ENCODE assay signal across 1 cellular context in genomic region chr1:26279598-26280332, GRCh38.
TF ChIP-seq lines count a peak whose summit lies in the region.

TSS of gene SH3BGRL3 (plus strand) at chr1:26280086. CDS start at chr1:26280156, 70 bp downstream.

TF ChIP-seq in HepG2, 621 proteins besides CTCF, POLR2A, EP300 and RAD21 (continued from another document and continues in another):
- TF ChIP-seq GRHL1 (CRISPR knock-in tag; conservative IDR thresholded peaks at IDR 0.05), result no peak
- TF ChIP-seq, protein P1, sequence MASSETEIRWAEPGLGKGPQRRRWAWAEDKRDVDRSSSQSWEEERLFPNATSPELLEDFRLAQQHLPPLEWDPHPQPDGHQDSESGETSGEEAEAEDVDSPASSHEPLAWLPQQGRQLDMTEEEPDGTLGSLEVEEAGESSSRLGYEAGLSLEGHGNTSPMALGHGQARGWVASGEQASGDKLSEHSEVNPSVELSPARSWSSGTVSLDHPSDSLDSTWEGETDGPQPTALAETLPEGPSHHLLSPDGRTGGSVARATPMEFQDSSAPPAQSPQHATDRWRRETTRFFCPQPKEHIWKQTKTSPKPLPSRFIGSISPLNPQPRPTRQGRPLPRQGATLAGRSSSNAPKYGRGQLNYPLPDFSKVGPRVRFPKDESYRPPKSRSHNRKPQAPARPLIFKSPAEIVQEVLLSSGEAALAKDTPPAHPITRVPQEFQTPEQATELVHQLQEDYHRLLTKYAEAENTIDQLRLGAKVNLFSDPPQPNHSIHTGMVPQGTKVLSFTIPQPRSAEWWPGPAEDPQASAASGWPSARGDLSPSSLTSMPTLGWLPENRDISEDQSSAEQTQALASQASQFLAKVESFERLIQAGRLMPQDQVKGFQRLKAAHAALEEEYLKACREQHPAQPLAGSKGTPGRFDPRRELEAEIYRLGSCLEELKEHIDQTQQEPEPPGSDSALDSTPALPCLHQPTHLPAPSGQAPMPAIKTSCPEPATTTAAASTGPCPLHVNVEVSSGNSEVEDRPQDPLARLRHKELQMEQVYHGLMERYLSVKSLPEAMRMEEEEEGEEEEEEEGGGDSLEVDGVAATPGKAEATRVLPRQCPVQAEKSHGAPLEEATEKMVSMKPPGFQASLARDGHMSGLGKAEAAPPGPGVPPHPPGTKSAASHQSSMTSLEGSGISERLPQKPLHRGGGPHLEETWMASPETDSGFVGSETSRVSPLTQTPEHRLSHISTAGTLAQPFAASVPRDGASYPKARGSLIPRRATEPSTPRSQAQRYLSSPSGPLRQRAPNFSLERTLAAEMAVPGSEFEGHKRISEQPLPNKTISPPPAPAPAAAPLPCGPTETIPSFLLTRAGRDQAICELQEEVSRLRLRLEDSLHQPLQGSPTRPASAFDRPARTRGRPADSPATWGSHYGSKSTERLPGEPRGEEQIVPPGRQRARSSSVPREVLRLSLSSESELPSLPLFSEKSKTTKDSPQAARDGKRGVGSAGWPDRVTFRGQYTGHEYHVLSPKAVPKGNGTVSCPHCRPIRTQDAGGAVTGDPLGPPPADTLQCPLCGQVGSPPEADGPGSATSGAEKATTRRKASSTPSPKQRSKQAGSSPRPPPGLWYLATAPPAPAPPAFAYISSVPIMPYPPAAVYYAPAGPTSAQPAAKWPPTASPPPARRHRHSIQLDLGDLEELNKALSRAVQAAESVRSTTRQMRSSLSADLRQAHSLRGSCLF (CRISPR knock-in tag; IDR thresholded peaks at IDR 0.05; ENCODE audit: borderline replicate concordance), result no peak
- TF ChIP-seq, protein P2, sequence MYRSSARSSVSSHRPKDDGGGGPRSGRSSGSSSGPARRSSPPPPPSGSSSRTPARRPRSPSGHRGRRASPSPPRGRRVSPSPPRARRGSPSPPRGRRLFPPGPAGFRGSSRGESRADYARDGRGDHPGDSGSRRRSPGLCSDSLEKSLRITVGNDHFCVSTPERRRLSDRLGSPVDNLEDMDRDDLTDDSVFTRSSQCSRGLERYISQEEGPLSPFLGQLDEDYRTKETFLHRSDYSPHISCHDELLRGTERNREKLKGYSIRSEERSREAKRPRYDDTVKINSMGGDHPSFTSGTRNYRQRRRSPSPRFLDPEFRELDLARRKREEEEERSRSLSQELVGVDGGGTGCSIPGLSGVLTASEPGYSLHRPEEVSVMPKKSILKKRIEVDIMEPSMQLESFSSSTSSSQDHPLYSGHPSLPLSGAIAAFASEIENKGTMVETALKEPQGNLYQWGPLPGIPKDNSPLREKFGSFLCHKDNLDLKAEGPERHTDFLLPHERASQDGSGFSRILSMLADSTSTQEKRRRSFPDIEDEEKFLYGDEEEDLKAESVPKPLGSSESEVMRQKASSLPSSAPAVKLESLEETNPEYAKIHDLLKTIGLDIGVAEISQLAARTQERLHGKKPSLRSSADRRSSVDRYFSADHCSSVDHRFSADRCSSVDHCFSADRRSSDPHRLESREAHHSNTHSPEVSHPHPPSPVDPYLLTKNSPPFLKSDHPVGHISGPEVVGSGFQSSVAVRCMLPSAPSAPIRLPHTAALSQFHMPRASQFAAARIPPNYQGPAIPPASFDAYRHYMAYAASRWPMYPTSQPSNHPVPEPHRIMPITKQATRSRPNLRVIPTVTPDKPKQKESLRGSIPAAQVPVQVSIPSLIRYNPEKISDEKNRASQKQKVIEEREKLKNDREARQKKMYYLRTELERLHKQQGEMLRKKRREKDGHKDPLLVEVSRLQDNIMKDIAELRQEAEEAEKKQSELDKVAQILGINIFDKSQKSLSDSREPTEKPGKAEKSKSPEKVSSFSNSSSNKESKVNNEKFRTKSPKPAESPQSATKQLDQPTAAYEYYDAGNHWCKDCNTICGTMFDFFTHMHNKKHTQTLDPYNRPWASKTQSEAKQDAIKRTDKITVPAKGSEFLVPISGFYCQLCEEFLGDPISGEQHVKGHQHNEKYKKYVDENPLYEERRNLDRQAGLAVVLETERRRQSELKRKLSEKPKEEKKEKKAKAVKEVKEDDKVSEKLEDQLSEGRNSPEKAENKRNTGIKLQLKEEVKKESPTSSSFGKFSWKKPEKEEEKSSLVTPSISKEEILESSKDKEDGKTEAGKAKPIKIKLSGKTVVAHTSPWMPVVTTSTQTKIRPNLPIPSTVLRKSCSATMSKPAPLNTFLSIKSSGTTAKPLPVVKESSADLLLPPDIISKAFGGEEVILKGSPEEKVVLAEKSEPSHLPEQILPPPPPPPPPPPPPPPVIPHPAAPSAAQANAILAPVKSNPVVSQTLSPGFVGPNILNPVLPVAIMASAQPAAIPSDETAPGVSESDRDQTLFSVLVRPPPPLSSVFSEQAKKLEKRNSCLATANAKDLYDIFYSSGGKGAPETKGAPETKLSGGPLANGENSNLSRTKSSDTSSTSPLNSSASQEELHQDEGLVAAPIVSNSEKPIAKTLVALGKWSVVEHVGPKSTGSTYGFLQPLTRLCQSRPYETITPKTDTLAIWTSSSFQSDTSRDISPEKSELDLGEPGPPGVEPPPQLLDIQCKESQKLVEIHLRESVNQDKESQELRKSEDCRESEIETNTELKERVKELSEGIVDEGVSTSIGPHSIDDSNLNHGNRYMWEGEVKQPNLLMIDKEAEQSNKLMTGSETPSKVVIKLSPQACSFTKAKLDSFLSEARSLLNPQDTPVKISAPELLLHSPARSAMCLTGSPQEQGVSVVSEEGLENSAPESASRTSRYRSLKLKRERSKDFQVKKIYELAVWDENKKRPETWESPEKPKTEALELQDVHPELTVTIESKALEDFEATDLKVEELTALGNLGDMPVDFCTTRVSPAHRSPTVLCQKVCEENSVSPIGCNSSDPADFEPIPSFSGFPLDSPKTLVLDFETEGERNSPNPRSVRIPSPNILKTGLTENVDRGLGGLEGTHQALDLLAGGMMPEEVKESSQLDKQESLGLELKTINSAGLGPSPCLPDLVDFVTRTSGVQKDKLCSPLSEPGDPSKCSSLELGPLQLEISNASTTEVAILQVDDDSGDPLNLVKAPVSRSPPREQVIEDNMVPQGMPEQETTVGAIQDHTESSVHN (CRISPR knock-in tag; IDR thresholded peaks at IDR 0.05), result no peak
- TF ChIP-seq ZNF354B (CRISPR knock-in tag; IDR thresholded peaks at IDR 0.05), result no peak; the same call in 1 of the 2 replicates
- no peak for TF ChIP-seq AHR (CRISPR knock-in tag; IDR thresholded peaks at IDR 0.05)
- TF ChIP-seq HNF1A (IDR thresholded peaks at IDR 0.05; ENCODE audit: low read depth), result no peak
- TF ChIP-seq HNF1A (CRISPR knock-in tag; IDR thresholded peaks at IDR 0.05; ENCODE audit: borderline replicate concordance), result peak; percentile 72; the same call in 1 of the 2 replicates
- TF ChIP-seq HMG20B (CRISPR knock-in tag; conservative IDR thresholded peaks at IDR 0.05), result no peak
- peak; percentile 31 for TF ChIP-seq FOXO1 (CRISPR knock-in tag; IDR thresholded peaks at IDR 0.05)
- TF ChIP-seq ZNF432 (CRISPR knock-in tag; IDR thresholded peaks at IDR 0.05; ENCODE audit: borderline replicate concordance), result no peak
- TF ChIP-seq ZFP36L1 (CRISPR knock-in tag; IDR thresholded peaks at IDR 0.05), result no peak
- no peak for TF ChIP-seq ZSCAN25 (CRISPR knock-in tag; IDR thresholded peaks at IDR 0.05)
- no peak for TF ChIP-seq ESRRA (CRISPR knock-in tag; IDR thresholded peaks at IDR 0.05; ENCODE audit: low read depth)
- TF ChIP-seq ZNF274 (CRISPR knock-in tag; IDR thresholded peaks at IDR 0.05), result peak; percentile 28
- no peak for TF ChIP-seq ZNF225 (CRISPR knock-in tag; IDR thresholded peaks at IDR 0.05)
- TF ChIP-seq ZNF891 (CRISPR knock-in tag; IDR thresholded peaks at IDR 0.05), result no peak; the same call in 1 of the 2 replicates
- TF ChIP-seq TMF1 (CRISPR knock-in tag; IDR thresholded peaks at IDR 0.05; ENCODE audit: low read depth), result peak; percentile 50; the same call in 1 of the 2 replicates
- TF ChIP-seq ZBTB38 (CRISPR knock-in tag; IDR thresholded peaks at IDR 0.05), result no peak; the same call in none of the 2 replicates
- no peak for TF ChIP-seq ZC3H4 (CRISPR knock-in tag; IDR thresholded peaks at IDR 0.05; ENCODE audit: borderline replicate concordance)
- peak; percentile 56 for TF ChIP-seq ZFY (CRISPR knock-in tag; IDR thresholded peaks at IDR 0.05)
- no peak for TF ChIP-seq CC2D1A (CRISPR knock-in tag; IDR thresholded peaks at IDR 0.05)
- TF ChIP-seq, protein P3, sequence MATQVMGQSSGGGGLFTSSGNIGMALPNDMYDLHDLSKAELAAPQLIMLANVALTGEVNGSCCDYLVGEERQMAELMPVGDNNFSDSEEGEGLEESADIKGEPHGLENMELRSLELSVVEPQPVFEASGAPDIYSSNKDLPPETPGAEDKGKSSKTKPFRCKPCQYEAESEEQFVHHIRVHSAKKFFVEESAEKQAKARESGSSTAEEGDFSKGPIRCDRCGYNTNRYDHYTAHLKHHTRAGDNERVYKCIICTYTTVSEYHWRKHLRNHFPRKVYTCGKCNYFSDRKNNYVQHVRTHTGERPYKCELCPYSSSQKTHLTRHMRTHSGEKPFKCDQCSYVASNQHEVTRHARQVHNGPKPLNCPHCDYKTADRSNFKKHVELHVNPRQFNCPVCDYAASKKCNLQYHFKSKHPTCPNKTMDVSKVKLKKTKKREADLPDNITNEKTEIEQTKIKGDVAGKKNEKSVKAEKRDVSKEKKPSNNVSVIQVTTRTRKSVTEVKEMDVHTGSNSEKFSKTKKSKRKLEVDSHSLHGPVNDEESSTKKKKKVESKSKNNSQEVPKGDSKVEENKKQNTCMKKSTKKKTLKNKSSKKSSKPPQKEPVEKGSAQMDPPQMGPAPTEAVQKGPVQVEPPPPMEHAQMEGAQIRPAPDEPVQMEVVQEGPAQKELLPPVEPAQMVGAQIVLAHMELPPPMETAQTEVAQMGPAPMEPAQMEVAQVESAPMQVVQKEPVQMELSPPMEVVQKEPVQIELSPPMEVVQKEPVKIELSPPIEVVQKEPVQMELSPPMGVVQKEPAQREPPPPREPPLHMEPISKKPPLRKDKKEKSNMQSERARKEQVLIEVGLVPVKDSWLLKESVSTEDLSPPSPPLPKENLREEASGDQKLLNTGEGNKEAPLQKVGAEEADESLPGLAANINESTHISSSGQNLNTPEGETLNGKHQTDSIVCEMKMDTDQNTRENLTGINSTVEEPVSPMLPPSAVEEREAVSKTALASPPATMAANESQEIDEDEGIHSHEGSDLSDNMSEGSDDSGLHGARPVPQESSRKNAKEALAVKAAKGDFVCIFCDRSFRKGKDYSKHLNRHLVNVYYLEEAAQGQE (IDR thresholded peaks at IDR 0.05; ENCODE audit: borderline replicate concordance in 1 of 2, low read depth in 1 of 2, low read length in 2 of 2), result no peak
- TF ChIP-seq, protein P4, sequence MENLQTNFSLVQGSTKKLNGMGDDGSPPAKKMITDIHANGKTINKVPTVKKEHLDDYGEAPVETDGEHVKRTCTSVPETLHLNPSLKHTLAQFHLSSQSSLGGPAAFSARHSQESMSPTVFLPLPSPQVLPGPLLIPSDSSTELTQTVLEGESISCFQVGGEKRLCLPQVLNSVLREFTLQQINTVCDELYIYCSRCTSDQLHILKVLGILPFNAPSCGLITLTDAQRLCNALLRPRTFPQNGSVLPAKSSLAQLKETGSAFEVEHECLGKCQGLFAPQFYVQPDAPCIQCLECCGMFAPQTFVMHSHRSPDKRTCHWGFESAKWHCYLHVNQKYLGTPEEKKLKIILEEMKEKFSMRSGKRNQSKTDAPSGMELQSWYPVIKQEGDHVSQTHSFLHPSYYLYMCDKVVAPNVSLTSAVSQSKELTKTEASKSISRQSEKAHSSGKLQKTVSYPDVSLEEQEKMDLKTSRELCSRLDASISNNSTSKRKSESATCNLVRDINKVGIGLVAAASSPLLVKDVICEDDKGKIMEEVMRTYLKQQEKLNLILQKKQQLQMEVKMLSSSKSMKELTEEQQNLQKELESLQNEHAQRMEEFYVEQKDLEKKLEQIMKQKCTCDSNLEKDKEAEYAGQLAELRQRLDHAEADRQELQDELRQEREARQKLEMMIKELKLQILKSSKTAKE (CRISPR knock-in tag; IDR thresholded peaks at IDR 0.05; ENCODE audit: borderline replicate concordance), result no peak
- TF ChIP-seq PLSCR1 (CRISPR knock-in tag; IDR thresholded peaks at IDR 0.05; ENCODE audit: borderline replicate concordance), result no peak
